Comparison of ENCODE assay signal across 24 cellular contexts in genomic region chr3:44185396-44185915, GRCh38. TPM values are rescaled to one million over a fixed set of nuclear protein-coding genes. Genes with fewer than 3 reads are reported as not detected.
"Had no signal": no experiment of that assay in that cellular context is flagged by ENCODE, and none has a peak within 500 bp of the region (broad histone marks: within the 10 kb centered on the region; RNA-seq: fewer than 3 reads in every experiment).

No MANE protein-coding gene starts in this region.

- H3K36me3 ChIP-seq: MG63, Peyer's patch, SJCRH30 had no signal

- H3K9me3 ChIP-seq: MG63, Peyer's patch, SJCRH30 had no signal

- H3K27ac ChIP-seq: HL-60, PC-9, Peyer's patch, SJCRH30 had no signal

- H3K4me1 ChIP-seq: Peyer's patch, SJCRH30 had no signal

- H3K4me2 ChIP-seq: PC-9 had no signal

- H3K4me3 ChIP-seq: MG63, PC-9, Peyer's patch, SJCRH30 had no signal

- H3K27me3 ChIP-seq: MG63, Peyer's patch, SJCRH30 had no signal

- H2AFZ ChIP-seq: PC-9 had no signal

- DNase-seq: Karpas-422; KG1; MG63; NCI-H1092 treated with DMSO at 0.1 percent for 48 hours; NCI-H1436; NCI-H187; NCI-H2029; NCI-H2081 treated with DMSO at 0.1 percent for 48 hours; NCI-H2171; NCI-H226; NCI-H446; NCI-H510A; NCI-H524 treated with DMSO at 0.1 percent for 48 hours; NCI-H69; NCI-H774; NK-92 treated with Interleukin-12 subunit alpha and Interleukin-12 subunit beta, amount 100 ng/mL, for 24 hours; PC-9; Peyer's patch; Right ventricle myocardium superior; SJCRH30; T-helper 1 cell had no signal

RNA-seq across cellular contexts. Expression of gene TOPAZ1, which starts 56.2 kb away (rescaled TPM):
- total RNA-seq: OCI-LY7, PC-9, Peyer's patch, Right ventricle myocardium superior, RPMI7951 had no signal
